ENCODE assay signal across 8 cellular contexts in genomic region chr3:155737844-155738460, GRCh38. TPM values are rescaled to one million over a fixed set of nuclear protein-coding genes. Genes with fewer than 3 reads are reported as not detected.
DNase-seq lines count a peak whose midpoint lies in the region; ATAC-seq and TF ChIP-seq lines count a peak whose summit lies in the region.

No MANE protein-coding gene starts in this region.

- H4K20me1 ChIP-seq in hepatocyte (ENCODE audit: insufficient read depth, poor library complexity, severe bottlenecking), result no peaks in the 10 kb centered on the region

- WGBS in hepatocyte (ENCODE audit: low lambda C conversion rate, missing lambda C conversion rate), result 48% methylated on average over 8 of the region's 8 CpGs

- no peak overlapping the region for H2AFZ ChIP-seq in hepatocyte

- H3K4me2 ChIP-seq in hepatocyte, result peak overlapping the region; percentile 74

- H3K27me3 ChIP-seq in hepatocyte, result no peaks in the 10 kb centered on the region

- no peaks in the 10 kb centered on the region for H3K79me2 ChIP-seq in hepatocyte

- peak; percentile 94 for DNase-seq in DMS53 (lab: John Stamatoyannopoulos, UW)
- DNase-seq in HuH-7 (ENCODE audit: low spot score), result peak; percentile 58
- DNase-seq in hepatocyte (ENCODE audit: low spot score), result peak; percentile 83
- no peak for DNase-seq in SK-N-DZ (ENCODE audit: low spot score)
- no peak for DNase-seq in activated effector memory CD4-positive, alpha-beta T cell treated with Interleukin-2 at 50 U/mL for 16 hours
- no peak for DNase-seq in stimulated activated naive CD4-positive, alpha-beta T cell treated with Interleukin-2 at 50 U/mL for 16 hours (lab: John Stamatoyannopoulos, UW)
- no peak for DNase-seq in activated T-cell treated with anti-CD3 and anti-CD28 coated beads, Interleukin-2, amount 50 U/mL, for 4 hours

- H3K4me1 ChIP-seq in hepatocyte (ENCODE audit: insufficient read depth), result peaks cover 3% of the 10 kb centered on the region

- H3K4me3 ChIP-seq in hepatocyte, result no peak overlapping the region

- H3K27ac ChIP-seq in hepatocyte, result peak overlapping the region; percentile 86

- H3K4me1 Mint-ChIP-seq in activated T-cell treated with anti-CD3 and anti-CD28 coated beads, Interleukin-2, amount 50 U/mL, for 4 hours (ENCODE audit: low read depth), result peaks cover 2% of the 10 kb centered on the region

- no peaks in the 10 kb centered on the region for H3K9me2 ChIP-seq in hepatocyte (replicated peaks; ENCODE audit: insufficient read depth)

- H3K36me3 Mint-ChIP-seq in activated T-cell treated with anti-CD3 and anti-CD28 coated beads, Interleukin-2, amount 50 U/mL, for 4 hours (ENCODE audit: insufficient read depth), result no peaks in the 10 kb centered on the region

- no peak overlapping the region for H3K4me3 Mint-ChIP-seq in activated T-cell treated with anti-CD3 and anti-CD28 coated beads, Interleukin-2, amount 50 U/mL, for 4 hours

- TF ChIP-seq CTCF in hepatocyte (IDR thresholded peaks at IDR 0.05; ENCODE audit: poor library complexity), result no peak

- no peaks in the 10 kb centered on the region for H3K9me3 ChIP-seq in hepatocyte (ENCODE audit: low read depth)

- peak; percentile 93 for ATAC-seq in GM21717 (IDR thresholded peaks at IDR 0.05; ENCODE audit: unreplicated experiment)
- no peak for ATAC-seq in activated T-cell treated with anti-CD3 and anti-CD28 coated beads, Interleukin-2, amount 50 U/mL, for 4 hours

- peaks cover 40% of the 10 kb centered on the region for H3K27me3 Mint-ChIP-seq in activated T-cell treated with anti-CD3 and anti-CD28 coated beads, Interleukin-2, amount 50 U/mL, for 4 hours (ENCODE audit: low read depth)

- no peaks in the 10 kb centered on the region for H3K36me3 ChIP-seq in hepatocyte (replicated peaks; ENCODE audit: insufficient read depth, low read depth)

- H3K9me3 Mint-ChIP-seq in activated T-cell treated with anti-CD3 and anti-CD28 coated beads, Interleukin-2, amount 50 U/mL, for 4 hours, result no peaks in the 10 kb centered on the region

RNA-seq across cellular contexts. Expression of gene PLCH1, which starts 6.9 kb away (rescaled TPM):
- total RNA-seq in hepatocyte, result 4.2 and 5.8 TPM in 2 replicates
- 1.4 and 2.6 TPM in 2 replicates for polyA plus RNA-seq in hepatocyte
- 0.57 and 0.59 TPM in 2 replicates for polyA plus RNA-seq in SK-N-DZ (2014; cell fraction: cytosol; rRNA removed)
- 0.99 and 1.1 TPM in 2 replicates for polyA plus RNA-seq in SK-N-DZ (2014; cell fraction: nucleus; rRNA removed)
- total RNA-seq in activated T-cell treated with anti-CD3 and anti-CD28 coated beads, Interleukin-2, amount 50 U/mL, for 4 hours, result under 1 TPM in 2 of 3 donors, not detected in 1; 0.03 to 0.08 TPM

Comparison
In these comparisons a context has a peak if more than half of its experiments do, and no peak if none do; other contexts are left out.
1. DNase-seq: peak in DMS53 (single experiment), HuH-7 (single experiment) and hepatocyte (single experiment); none in SK-N-DZ (single experiment), activated effector memory CD4-positive, alpha-beta T cell treated with Interleukin-2 at 50 U/mL for 16 hours (single experiment), stimulated activated naive CD4-positive, alpha-beta T cell treated with Interleukin-2 at 50 U/mL for 16 hours (single experiment) and activated T-cell treated with anti-CD3 and anti-CD28 coated beads, Interleukin-2, amount 50 U/mL, for 4 hours (single experiment).